Comparison of ENCODE assay signal across 1 cellular context in genomic region chr12:68011882-68012207, GRCh38.
TF ChIP-seq lines count a peak whose summit lies in the region.

No MANE protein-coding gene starts in this region.

TF ChIP-seq in IMR-90, 13 proteins besides CTCF, POLR2A, EP300 and RAD21:
- TF ChIP-seq BHLHE40 (IDR thresholded peaks at IDR 0.05; ENCODE audit: low read depth, low read length) (no peak), MAZ (IDR thresholded peaks at IDR 0.05; ENCODE audit: borderline replicate concordance, low read depth, low read length) (no peak), ELK1 (IDR thresholded peaks at IDR 0.05; ENCODE audit: borderline replicate concordance, low read depth, low read length) (no peak), USF2 (IDR thresholded peaks at IDR 0.05; ENCODE audit: low read depth, low read length) (no peak), MXI1 (IDR thresholded peaks at IDR 0.05; ENCODE audit: borderline replicate concordance, low read depth, low read length) (no peak), CHD1 (IDR thresholded peaks at IDR 0.05; ENCODE audit: low read depth, low read length) (no peak), SMC3 (IDR thresholded peaks at IDR 0.05; ENCODE audit: low read depth, low read length) (no peak), NFE2L2 (IDR thresholded peaks at IDR 0.05; ENCODE audit: low read depth, low read length) (no peak), MAFK (IDR thresholded peaks at IDR 0.05; ENCODE audit: low read depth, low read length) (no peak), RFX5 (IDR thresholded peaks at IDR 0.05; ENCODE audit: low read depth, low read length) (no peak), CEBPB (IDR thresholded peaks at IDR 0.05; ENCODE audit: low read depth, low read length) (no peak)
